ENCODE assay signal across 1 cellular context in the genomic region with DNA sequence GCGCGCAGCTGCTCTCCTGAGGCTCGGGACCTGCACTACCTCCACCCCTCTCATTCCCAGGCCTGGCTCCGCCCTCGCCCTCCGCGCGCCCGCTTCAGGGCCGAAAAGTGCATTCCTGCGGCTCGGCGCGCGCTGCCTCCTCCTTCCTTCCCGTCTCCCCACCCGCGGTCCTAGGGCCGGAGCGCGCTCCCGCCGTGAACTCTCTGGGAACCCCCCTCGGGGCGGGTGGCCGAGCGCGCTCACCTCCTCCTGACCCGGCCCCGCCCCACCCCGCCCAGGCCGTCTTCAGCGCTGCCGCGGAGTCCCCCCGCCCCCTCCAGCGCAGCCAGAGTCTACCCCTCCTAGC.
TF ChIP-seq lines count a peak whose summit lies in the region.

No MANE protein-coding gene starts in this region.

TF ChIP-seq in HepG2, 621 proteins besides CTCF, POLR2A, EP300 and RAD21 (continues in another document):
- TF ChIP-seq ZNF431 (CRISPR knock-in tag; IDR thresholded peaks at IDR 0.05; ENCODE audit: borderline replicate concordance, low read depth) (0 out of 2 replicates have a peak, but pooled peaks have one; percentile 57), ZFP36L1 (CRISPR knock-in tag; IDR thresholded peaks at IDR 0.05) (no peak), SOX13 (IDR thresholded peaks at IDR 0.05) (no peak), SOX13 (CRISPR knock-in tag; conservative IDR thresholded peaks at IDR 0.05 in 1 of 2, IDR thresholded peaks at IDR 0.05 in 1 of 2) (peak in 1 of 2 experiments; percentile 31; a peak in 1 of 4 replicates), ZNF660 (CRISPR knock-in tag; IDR thresholded peaks at IDR 0.05; ENCODE audit: borderline replicate concordance, low read depth) (no peak), SUZ12 (IDR thresholded peaks at IDR 0.05; ENCODE audit: low read depth, low read length) (no peak), ZSCAN25 (CRISPR knock-in tag; IDR thresholded peaks at IDR 0.05) (no peak), CCDC6 (CRISPR knock-in tag; IDR thresholded peaks at IDR 0.05) (peak; percentile 62; the same call in 1 of the 2 replicates), ATRX (CRISPR knock-in tag; IDR thresholded peaks at IDR 0.05; ENCODE audit: borderline replicate concordance) (no peak), ZNF382 (CRISPR knock-in tag; IDR thresholded peaks at IDR 0.05; ENCODE audit: borderline replicate concordance) (no peak), ZNF432 (CRISPR knock-in tag; IDR thresholded peaks at IDR 0.05; ENCODE audit: borderline replicate concordance) (no peak), ZNF878 (CRISPR knock-in tag; IDR thresholded peaks at IDR 0.05) (0 out of 2 replicates have a peak, but pooled peaks have one; percentile 37), ZNF430 (CRISPR knock-in tag; IDR thresholded peaks at IDR 0.05) (peak; percentile 57; the same call in 1 of the 2 replicates), NCOA5 (CRISPR knock-in tag; IDR thresholded peaks at IDR 0.05) (no peak), HMG20B (CRISPR knock-in tag; conservative IDR thresholded peaks at IDR 0.05) (peak; percentile 55; the same call in 1 of the 2 replicates), SSRP1 (CRISPR knock-in tag; IDR thresholded peaks at IDR 0.05) (no peak), IKZF4 (CRISPR knock-in tag; IDR thresholded peaks at IDR 0.05; ENCODE audit: borderline replicate concordance, low read depth, not compliant biosample characterization) (no peak), KMT2A (CRISPR knock-in tag; IDR thresholded peaks at IDR 0.05) (peak; percentile 31; the same call in 1 of the 2 replicates), SP5 (CRISPR knock-in tag; IDR thresholded peaks at IDR 0.05; ENCODE audit: borderline replicate concordance, low read depth) (peak; percentile 87), TCF7L2 (IDR thresholded peaks at IDR 0.05; ENCODE audit: low read depth, low read length) (no peak), YEATS2 (CRISPR knock-in tag; IDR thresholded peaks at IDR 0.05; ENCODE audit: borderline replicate concordance) (0 out of 2 replicates have a peak, but pooled peaks have one; percentile 17), ZFP36 (IDR thresholded peaks at IDR 0.05; ENCODE audit: borderline replicate concordance, low read depth, low read length, partially characterized antibody) (no peak), ZNF460 (CRISPR knock-in tag; IDR thresholded peaks at IDR 0.05; ENCODE audit: borderline replicate concordance) (no peak), ETV5 (CRISPR knock-in tag; IDR thresholded peaks at IDR 0.05; ENCODE audit: borderline replicate concordance) (no peak), ZSCAN29 (CRISPR knock-in tag; conservative IDR thresholded peaks at IDR 0.05) (no peak), ZNF256 (CRISPR knock-in tag; conservative IDR thresholded peaks at IDR 0.05) (no peak), PTBP1 (IDR thresholded peaks at IDR 0.05; ENCODE audit: low read depth, low read length, poor library complexity, severe bottlenecking) (no peak), NFATC3 (CRISPR knock-in tag; IDR thresholded peaks at IDR 0.05) (no peak), FIP1L1 (IDR thresholded peaks at IDR 0.05; ENCODE audit: borderline replicate concordance, insufficient read depth, low read depth, low read length) (no peak), KAT8 (CRISPR knock-in tag; IDR thresholded peaks at IDR 0.05) (peak; percentile 32; the same call in 1 of the 2 replicates), ZNF20 (CRISPR knock-in tag; IDR thresholded peaks at IDR 0.05) (peak; percentile 98), BHLHE40 (IDR thresholded peaks at IDR 0.05; ENCODE audit: low read length) (0 out of 2 replicates have a peak, but pooled peaks have one; percentile 3), KAT7 (CRISPR knock-in tag; IDR thresholded peaks at IDR 0.05; ENCODE audit: borderline replicate concordance) (peak; percentile 75; the same call in 1 of the 2 replicates), MXI1 (IDR thresholded peaks at IDR 0.05; ENCODE audit: borderline replicate concordance, low read depth, low read length) (no peak; the same call in 2 of the 3 replicates), GATA4 (IDR thresholded peaks at IDR 0.05; ENCODE audit: borderline replicate concordance, low read depth) (no peak), ZNF484 (CRISPR knock-in tag; IDR thresholded peaks at IDR 0.05; ENCODE audit: borderline replicate concordance, low read depth) (no peak), RBM22 (optimal IDR thresholded peaks at IDR 0.05; ENCODE audit: low read length) (no peak), WIZ (CRISPR knock-in tag; IDR thresholded peaks at IDR 0.05) (no peak), GLI4 (CRISPR knock-in tag; IDR thresholded peaks at IDR 0.05; ENCODE audit: borderline replicate concordance) (no peak), ZNF850 (CRISPR knock-in tag; conservative IDR thresholded peaks at IDR 0.05) (peak; percentile 99), KDM2A (CRISPR knock-in tag; IDR thresholded peaks at IDR 0.05; ENCODE audit: borderline replicate concordance, low read depth) (no peak), ZNF776 (CRISPR knock-in tag; IDR thresholded peaks at IDR 0.05) (peak; percentile 36; the same call in 1 of the 2 replicates), ZC3H4 (CRISPR knock-in tag; IDR thresholded peaks at IDR 0.05; ENCODE audit: borderline replicate concordance) (no peak), NR2F1 (CRISPR knock-in tag; IDR thresholded peaks at IDR 0.05) (no peak), ATF7 (IDR thresholded peaks at IDR 0.05) (no peak), ATF7 (CRISPR knock-in tag; IDR thresholded peaks at IDR 0.05) (no peak), SMC3 (IDR thresholded peaks at IDR 0.05; ENCODE audit: low read length) (no peak)
- TF ChIP-seq, protein P1, sequence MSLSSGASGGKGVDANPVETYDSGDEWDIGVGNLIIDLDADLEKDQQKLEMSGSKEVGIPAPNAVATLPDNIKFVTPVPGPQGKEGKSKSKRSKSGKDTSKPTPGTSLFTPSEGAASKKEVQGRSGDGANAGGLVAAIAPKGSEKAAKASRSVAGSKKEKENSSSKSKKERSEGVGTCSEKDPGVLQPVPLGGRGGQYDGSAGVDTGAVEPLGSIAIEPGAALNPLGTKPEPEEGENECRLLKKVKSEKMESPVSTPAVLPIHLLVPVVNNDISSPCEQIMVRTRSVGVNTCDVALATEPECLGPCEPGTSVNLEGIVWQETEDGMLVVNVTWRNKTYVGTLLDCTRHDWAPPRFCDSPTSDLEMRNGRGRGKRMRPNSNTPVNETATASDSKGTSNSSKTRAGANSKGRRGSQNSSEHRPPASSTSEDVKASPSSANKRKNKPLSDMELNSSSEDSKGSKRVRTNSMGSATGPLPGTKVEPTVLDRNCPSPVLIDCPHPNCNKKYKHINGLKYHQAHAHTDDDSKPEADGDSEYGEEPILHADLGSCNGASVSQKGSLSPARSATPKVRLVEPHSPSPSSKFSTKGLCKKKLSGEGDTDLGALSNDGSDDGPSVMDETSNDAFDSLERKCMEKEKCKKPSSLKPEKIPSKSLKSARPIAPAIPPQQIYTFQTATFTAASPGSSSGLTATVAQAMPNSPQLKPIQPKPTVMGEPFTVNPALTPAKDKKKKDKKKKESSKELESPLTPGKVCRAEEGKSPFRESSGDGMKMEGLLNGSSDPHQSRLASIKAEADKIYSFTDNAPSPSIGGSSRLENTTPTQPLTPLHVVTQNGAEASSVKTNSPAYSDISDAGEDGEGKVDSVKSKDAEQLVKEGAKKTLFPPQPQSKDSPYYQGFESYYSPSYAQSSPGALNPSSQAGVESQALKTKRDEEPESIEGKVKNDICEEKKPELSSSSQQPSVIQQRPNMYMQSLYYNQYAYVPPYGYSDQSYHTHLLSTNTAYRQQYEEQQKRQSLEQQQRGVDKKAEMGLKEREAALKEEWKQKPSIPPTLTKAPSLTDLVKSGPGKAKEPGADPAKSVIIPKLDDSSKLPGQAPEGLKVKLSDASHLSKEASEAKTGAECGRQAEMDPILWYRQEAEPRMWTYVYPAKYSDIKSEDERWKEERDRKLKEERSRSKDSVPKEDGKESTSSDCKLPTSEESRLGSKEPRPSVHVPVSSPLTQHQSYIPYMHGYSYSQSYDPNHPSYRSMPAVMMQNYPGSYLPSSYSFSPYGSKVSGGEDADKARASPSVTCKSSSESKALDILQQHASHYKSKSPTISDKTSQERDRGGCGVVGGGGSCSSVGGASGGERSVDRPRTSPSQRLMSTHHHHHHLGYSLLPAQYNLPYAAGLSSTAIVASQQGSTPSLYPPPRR (CRISPR knock-in tag; IDR thresholded peaks at IDR 0.05; ENCODE audit: borderline replicate concordance): 0 out of 2 replicates have a peak, but pooled peaks have one; percentile 15
- TF ChIP-seq, protein P2, sequence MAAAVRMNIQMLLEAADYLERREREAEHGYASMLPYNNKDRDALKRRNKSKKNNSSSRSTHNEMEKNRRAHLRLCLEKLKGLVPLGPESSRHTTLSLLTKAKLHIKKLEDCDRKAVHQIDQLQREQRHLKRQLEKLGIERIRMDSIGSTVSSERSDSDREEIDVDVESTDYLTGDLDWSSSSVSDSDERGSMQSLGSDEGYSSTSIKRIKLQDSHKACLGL (CRISPR knock-in tag; IDR thresholded peaks at IDR 0.05): 0 out of 2 replicates have a peak, but pooled peaks have one; percentile 2
- TF ChIP-seq, protein P3, sequence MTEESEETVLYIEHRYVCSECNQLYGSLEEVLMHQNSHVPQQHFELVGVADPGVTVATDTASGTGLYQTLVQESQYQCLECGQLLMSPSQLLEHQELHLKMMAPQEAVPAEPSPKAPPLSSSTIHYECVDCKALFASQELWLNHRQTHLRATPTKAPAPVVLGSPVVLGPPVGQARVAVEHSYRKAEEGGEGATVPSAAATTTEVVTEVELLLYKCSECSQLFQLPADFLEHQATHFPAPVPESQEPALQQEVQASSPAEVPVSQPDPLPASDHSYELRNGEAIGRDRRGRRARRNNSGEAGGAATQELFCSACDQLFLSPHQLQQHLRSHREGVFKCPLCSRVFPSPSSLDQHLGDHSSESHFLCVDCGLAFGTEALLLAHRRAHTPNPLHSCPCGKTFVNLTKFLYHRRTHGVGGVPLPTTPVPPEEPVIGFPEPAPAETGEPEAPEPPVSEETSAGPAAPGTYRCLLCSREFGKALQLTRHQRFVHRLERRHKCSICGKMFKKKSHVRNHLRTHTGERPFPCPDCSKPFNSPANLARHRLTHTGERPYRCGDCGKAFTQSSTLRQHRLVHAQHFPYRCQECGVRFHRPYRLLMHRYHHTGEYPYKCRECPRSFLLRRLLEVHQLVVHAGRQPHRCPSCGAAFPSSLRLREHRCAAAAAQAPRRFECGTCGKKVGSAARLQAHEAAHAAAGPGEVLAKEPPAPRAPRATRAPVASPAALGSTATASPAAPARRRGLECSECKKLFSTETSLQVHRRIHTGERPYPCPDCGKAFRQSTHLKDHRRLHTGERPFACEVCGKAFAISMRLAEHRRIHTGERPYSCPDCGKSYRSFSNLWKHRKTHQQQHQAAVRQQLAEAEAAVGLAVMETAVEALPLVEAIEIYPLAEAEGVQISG (CRISPR knock-in tag; IDR thresholded peaks at IDR 0.05): 0 out of 2 replicates have a peak, but pooled peaks have one; percentile 32
- TF ChIP-seq, protein P4, sequence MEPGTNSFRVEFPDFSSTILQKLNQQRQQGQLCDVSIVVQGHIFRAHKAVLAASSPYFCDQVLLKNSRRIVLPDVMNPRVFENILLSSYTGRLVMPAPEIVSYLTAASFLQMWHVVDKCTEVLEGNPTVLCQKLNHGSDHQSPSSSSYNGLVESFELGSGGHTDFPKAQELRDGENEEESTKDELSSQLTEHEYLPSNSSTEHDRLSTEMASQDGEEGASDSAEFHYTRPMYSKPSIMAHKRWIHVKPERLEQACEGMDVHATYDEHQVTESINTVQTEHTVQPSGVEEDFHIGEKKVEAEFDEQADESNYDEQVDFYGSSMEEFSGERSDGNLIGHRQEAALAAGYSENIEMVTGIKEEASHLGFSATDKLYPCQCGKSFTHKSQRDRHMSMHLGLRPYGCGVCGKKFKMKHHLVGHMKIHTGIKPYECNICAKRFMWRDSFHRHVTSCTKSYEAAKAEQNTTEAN (CRISPR knock-in tag; conservative IDR thresholded peaks at IDR 0.05): 0 out of 2 replicates have a peak, but pooled peaks have one; percentile 16
- TF ChIP-seq, protein P5, sequence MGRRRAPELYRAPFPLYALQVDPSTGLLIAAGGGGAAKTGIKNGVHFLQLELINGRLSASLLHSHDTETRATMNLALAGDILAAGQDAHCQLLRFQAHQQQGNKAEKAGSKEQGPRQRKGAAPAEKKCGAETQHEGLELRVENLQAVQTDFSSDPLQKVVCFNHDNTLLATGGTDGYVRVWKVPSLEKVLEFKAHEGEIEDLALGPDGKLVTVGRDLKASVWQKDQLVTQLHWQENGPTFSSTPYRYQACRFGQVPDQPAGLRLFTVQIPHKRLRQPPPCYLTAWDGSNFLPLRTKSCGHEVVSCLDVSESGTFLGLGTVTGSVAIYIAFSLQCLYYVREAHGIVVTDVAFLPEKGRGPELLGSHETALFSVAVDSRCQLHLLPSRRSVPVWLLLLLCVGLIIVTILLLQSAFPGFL (CRISPR knock-in tag; IDR thresholded peaks at IDR 0.05): no peak
- TF ChIP-seq, protein P6, sequence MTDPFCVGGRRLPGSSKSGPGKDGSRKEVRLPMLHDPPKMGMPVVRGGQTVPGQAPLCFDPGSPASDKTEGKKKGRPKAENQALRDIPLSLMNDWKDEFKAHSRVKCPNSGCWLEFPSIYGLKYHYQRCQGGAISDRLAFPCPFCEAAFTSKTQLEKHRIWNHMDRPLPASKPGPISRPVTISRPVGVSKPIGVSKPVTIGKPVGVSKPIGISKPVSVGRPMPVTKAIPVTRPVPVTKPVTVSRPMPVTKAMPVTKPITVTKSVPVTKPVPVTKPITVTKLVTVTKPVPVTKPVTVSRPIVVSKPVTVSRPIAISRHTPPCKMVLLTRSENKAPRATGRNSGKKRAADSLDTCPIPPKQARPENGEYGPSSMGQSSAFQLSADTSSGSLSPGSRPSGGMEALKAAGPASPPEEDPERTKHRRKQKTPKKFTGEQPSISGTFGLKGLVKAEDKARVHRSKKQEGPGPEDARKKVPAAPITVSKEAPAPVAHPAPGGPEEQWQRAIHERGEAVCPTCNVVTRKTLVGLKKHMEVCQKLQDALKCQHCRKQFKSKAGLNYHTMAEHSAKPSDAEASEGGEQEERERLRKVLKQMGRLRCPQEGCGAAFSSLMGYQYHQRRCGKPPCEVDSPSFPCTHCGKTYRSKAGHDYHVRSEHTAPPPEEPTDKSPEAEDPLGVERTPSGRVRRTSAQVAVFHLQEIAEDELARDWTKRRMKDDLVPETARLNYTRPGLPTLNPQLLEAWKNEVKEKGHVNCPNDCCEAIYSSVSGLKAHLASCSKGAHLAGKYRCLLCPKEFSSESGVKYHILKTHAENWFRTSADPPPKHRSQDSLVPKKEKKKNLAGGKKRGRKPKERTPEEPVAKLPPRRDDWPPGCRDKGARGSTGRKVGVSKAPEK (CRISPR knock-in tag; IDR thresholded peaks at IDR 0.05; ENCODE audit: borderline replicate concordance): 0 out of 2 replicates have a peak, but pooled peaks have one; percentile 14
- TF ChIP-seq, protein P7, sequence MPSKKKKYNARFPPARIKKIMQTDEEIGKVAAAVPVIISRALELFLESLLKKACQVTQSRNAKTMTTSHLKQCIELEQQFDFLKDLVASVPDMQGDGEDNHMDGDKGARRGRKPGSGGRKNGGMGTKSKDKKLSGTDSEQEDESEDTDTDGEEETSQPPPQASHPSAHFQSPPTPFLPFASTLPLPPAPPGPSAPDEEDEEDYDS (CRISPR knock-in tag; IDR thresholded peaks at IDR 0.05): 0 out of 2 replicates have a peak, but pooled peaks have one; percentile 27
